Comparison of ENCODE assay signal across 20 cellular contexts in the genomic region with DNA sequence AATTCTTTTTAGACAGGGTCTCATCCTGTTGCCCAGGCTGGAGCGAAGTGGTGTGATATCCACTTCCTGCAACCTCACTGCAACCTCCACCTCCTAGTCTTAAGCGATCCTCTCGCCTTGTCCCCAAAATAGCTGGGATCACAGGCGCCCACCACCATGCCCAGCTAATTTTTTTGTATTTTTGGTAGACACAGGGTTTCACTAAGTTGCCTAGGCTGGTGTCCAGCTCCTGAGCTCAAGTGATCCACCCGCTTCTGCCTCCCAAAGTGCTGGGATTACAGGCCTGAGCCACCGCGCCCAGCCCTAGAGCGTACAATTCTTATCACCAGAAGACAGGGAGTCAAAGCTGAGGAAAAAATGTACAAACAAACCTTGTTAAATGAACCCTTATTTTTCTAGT. TPM values are rescaled to one million over a fixed set of nuclear protein-coding genes. Genes with fewer than 3 reads are reported as not detected.
DNase-seq lines count a peak whose midpoint lies in the region; ATAC-seq lines count a peak whose summit lies in the region.
"Had no signal": no experiment of that assay in that cellular context is flagged by ENCODE, and none has a peak within 500 bp of the region (broad histone marks: within the 10 kb centered on the region; RNA-seq: fewer than 3 reads in every experiment).

No MANE protein-coding gene starts in this region.

- in situ Hi-C loops in KBM-7 (cut with MboI; ENCODE audit: low pct_unique_long_range_greater_than_20kb, low sequenced_read_pairs) = no loop called here

- H3K4me1 Mint-ChIP-seq in activated CD4-positive, alpha-beta T cell treated with anti-CD3 and anti-CD28 coated beads for 36 hours = peaks cover 24% of the 10 kb centered on the region
- peaks cover 58% of the 10 kb centered on the region for H3K4me1 Mint-ChIP-seq in dendritic cell treated with granulocyte-macrophage colony-stimulating factor and Interleukin-4, amounts not matched to agents 40 ng/mL and 50 ng/mL, for 4 days (ENCODE audit: low read depth)
- peaks cover 37 to 66% of the 10 kb centered on the region in 2 donors for H3K4me1 Mint-ChIP-seq in stimulated activated naive B cell treated with anti-CD40 and anti-IgM and Interleukin-4, amounts not matched to agents 10 μg/mL and 1 μg/mL and 100 μg/mL, for 72 hours

- no peaks in the 10 kb centered on the region for H3K9me3 Mint-ChIP-seq in activated CD4-positive, alpha-beta T cell treated with anti-CD3 and anti-CD28 coated beads for 36 hours (ENCODE audit: low read depth)
- no peaks in the 10 kb centered on the region for H3K9me3 Mint-ChIP-seq in dendritic cell treated with granulocyte-macrophage colony-stimulating factor and Interleukin-4, amounts not matched to agents 40 ng/mL and 50 ng/mL, for 4 days
- peaks cover 2 to 3% of the 10 kb centered on the region in 2 donors for H3K9me3 Mint-ChIP-seq in stimulated activated naive B cell treated with anti-CD40 and anti-IgM and Interleukin-4, amounts not matched to agents 10 μg/mL and 1 μg/mL and 100 μg/mL, for 72 hours
- H3K9me3 Mint-ChIP-seq: CD4-positive, alpha-beta T cell had no signal

- POLR2A ChIA-PET in activated CD4-positive, alpha-beta T cell treated with anti-CD3 and anti-CD28 coated beads for 36 hours (lab: Charles Lee) = no interaction called here

- no peak for DNase-seq in activated CD4-positive, alpha-beta T cell treated with anti-CD3 and anti-CD28 coated beads for 36 hours
- no peak for DNase-seq in activated CD4-positive, alpha-beta T cell treated with anti-CD3 and anti-CD28 coated beads, Interleukin-2, amount 50 U/mL, for 48 hours
- DNase-seq in OCI-M2 (lab: John Stamatoyannopoulos, UW; ENCODE audit: unreplicated experiment) = peak; percentile 90
- DNase-seq in stimulated activated naive B cell treated with anti-CD40 and anti-IgM and Interleukin-4, amounts not matched to agents 10 μg/mL and 1 μg/mL and 100 μg/mL, for 72 hours = no peak
- no peak for DNase-seq in KBM-7
- DNase-seq in DMS53 treated with DMSO at 0.1 percent for 48 hours (lab: John Stamatoyannopoulos, UW; ENCODE audit: unreplicated experiment) = no peak
- DNase-seq: 8988T; BE2C; CD4-positive, alpha-beta T cell; DMS153; EL; NCI-H1417 treated with DMSO at 0.1 percent for 48 hours; NCI-H187 treated with DMSO at 0.1 percent for 48 hours; NCI-H226; NCI-H526; SIG-M5 had no signal

- peak overlapping the region; percentile 38 for H3K27ac Mint-ChIP-seq in activated CD4-positive, alpha-beta T cell treated with anti-CD3 and anti-CD28 coated beads for 36 hours
- H3K27ac Mint-ChIP-seq in dendritic cell treated with granulocyte-macrophage colony-stimulating factor and Interleukin-4, amounts not matched to agents 40 ng/mL and 50 ng/mL, for 4 days = peak overlapping the region; percentile 67
- H3K27ac Mint-ChIP-seq in stimulated activated naive B cell treated with anti-CD40 and anti-IgM and Interleukin-4, amounts not matched to agents 10 μg/mL and 1 μg/mL and 100 μg/mL, for 72 hours = peak overlapping the region; percentile 91
- H3K27ac Mint-ChIP-seq: CD4-positive, alpha-beta T cell had no signal

- intact Hi-C loops in activated CD4-positive, alpha-beta T cell treated with anti-CD3 and anti-CD28 coated beads for 36 hours (cut with DNase I, micrococcal nuclease) = no loop called here
- intact Hi-C loops in dendritic cell treated with granulocyte-macrophage colony-stimulating factor and Interleukin-4, amounts not matched to agents 40 ng/mL and 50 ng/mL, for 4 days (cut with micrococcal nuclease) = no loop called here

- no peak overlapping the region for H3K4me3 Mint-ChIP-seq in activated CD4-positive, alpha-beta T cell treated with anti-CD3 and anti-CD28 coated beads for 36 hours
- no peak overlapping the region for H3K4me3 Mint-ChIP-seq in dendritic cell treated with granulocyte-macrophage colony-stimulating factor and Interleukin-4, amounts not matched to agents 40 ng/mL and 50 ng/mL, for 4 days
- no peak overlapping the region for H3K4me3 Mint-ChIP-seq in stimulated activated naive B cell treated with anti-CD40 and anti-IgM and Interleukin-4, amounts not matched to agents 10 μg/mL and 1 μg/mL and 100 μg/mL, for 72 hours
- H3K4me3 Mint-ChIP-seq: CD4-positive, alpha-beta T cell had no signal

- CTCF ChIA-PET in activated CD4-positive, alpha-beta T cell treated with anti-CD3 and anti-CD28 coated beads for 36 hours (lab: Charles Lee) = interaction anchor here (1.0 to 1.2 kb wide), 2 partner anchors 16 to 28 kb away, joined by 3 to 4 read pairs; no protein-coding TSS in a partner anchor

- H3K27me3 Mint-ChIP-seq in activated CD4-positive, alpha-beta T cell treated with anti-CD3 and anti-CD28 coated beads for 36 hours = no peaks in the 10 kb centered on the region
- H3K27me3 Mint-ChIP-seq in dendritic cell treated with granulocyte-macrophage colony-stimulating factor and Interleukin-4, amounts not matched to agents 40 ng/mL and 50 ng/mL, for 4 days = no peaks in the 10 kb centered on the region
- no peaks in the 10 kb centered on the region for H3K27me3 Mint-ChIP-seq in stimulated activated naive B cell treated with anti-CD40 and anti-IgM and Interleukin-4, amounts not matched to agents 10 μg/mL and 1 μg/mL and 100 μg/mL, for 72 hours
- H3K27me3 Mint-ChIP-seq: CD4-positive, alpha-beta T cell had no signal

- peaks cover 7% of the 10 kb centered on the region for H3K36me3 Mint-ChIP-seq in activated CD4-positive, alpha-beta T cell treated with anti-CD3 and anti-CD28 coated beads for 36 hours (ENCODE audit: low read depth)
- H3K36me3 Mint-ChIP-seq in dendritic cell treated with granulocyte-macrophage colony-stimulating factor and Interleukin-4, amounts not matched to agents 40 ng/mL and 50 ng/mL, for 4 days (ENCODE audit: low read depth) = peaks cover 14% of the 10 kb centered on the region
- peaks cover 10 to 33% of the 10 kb centered on the region in 2 donors for H3K36me3 Mint-ChIP-seq in stimulated activated naive B cell treated with anti-CD40 and anti-IgM and Interleukin-4, amounts not matched to agents 10 μg/mL and 1 μg/mL and 100 μg/mL, for 72 hours

- ATAC-seq in activated CD4-positive, alpha-beta T cell treated with anti-CD3 and anti-CD28 coated beads for 36 hours = no peak
- ATAC-seq in stimulated activated naive B cell treated with anti-CD40 and anti-IgM and Interleukin-4, amounts not matched to agents 10 μg/mL and 1 μg/mL and 100 μg/mL, for 72 hours (replicated peaks) = no peak
- no peak for ATAC-seq in HG03097 (IDR thresholded peaks at IDR 0.05; ENCODE audit: low FRiP score, unreplicated experiment)
- ATAC-seq: GM12878, SK-N-SH treated with all-trans-retinoic acid at 6 μM for 48 hours had no signal

RNA-seq across cellular contexts. Expression of gene ELOF1, which starts 4.5 kb away (rescaled TPM):
- total RNA-seq in activated CD4-positive, alpha-beta T cell treated with anti-CD3 and anti-CD28 coated beads for 36 hours = 10 to 100 TPM; 48.0 to 53.7 TPM

RNA-seq across cellular contexts. Expression of gene ACP5, which starts 13.9 kb away (rescaled TPM):
- total RNA-seq in activated CD4-positive, alpha-beta T cell treated with anti-CD3 and anti-CD28 coated beads for 36 hours = 10 to 100 TPM; 10.3 to 12.4 TPM

RNA-seq across cellular contexts. Expression of gene CNN1, which starts 24.9 kb away (rescaled TPM):
- total RNA-seq in activated CD4-positive, alpha-beta T cell treated with anti-CD3 and anti-CD28 coated beads for 36 hours = not detected
- total RNA-seq: CD4-positive, alpha-beta T cell had no signal

RNA-seq across cellular contexts. Expression of gene ZNF627, which starts 33.8 kb away (rescaled TPM):
- 1 to 10 TPM; 6.4 to 6.7 TPM for total RNA-seq in activated CD4-positive, alpha-beta T cell treated with anti-CD3 and anti-CD28 coated beads for 36 hours

RNA-seq across cellular contexts. Expression of gene ECSIT, which starts 34.6 kb away (rescaled TPM):
- total RNA-seq in activated CD4-positive, alpha-beta T cell treated with anti-CD3 and anti-CD28 coated beads for 36 hours = 10 to 100 TPM; 37.2 to 44.6 TPM

Comparison
In these comparisons a context has a peak if more than half of its experiments do, and no peak if none do; other contexts are left out.
1. H3K27ac Mint-ChIP-seq: peak in every context shown above with its lines; median percentile 91 in stimulated activated naive B cell treated with anti-CD40 and anti-IgM and Interleukin-4, amounts not matched to agents 10 μg/mL and 1 μg/mL and 100 μg/mL, for 72 hours; 67 in dendritic cell treated with granulocyte-macrophage colony-stimulating factor and Interleukin-4, amounts not matched to agents 40 ng/mL and 50 ng/mL, for 4 days; 38 in activated CD4-positive, alpha-beta T cell treated with anti-CD3 and anti-CD28 coated beads for 36 hours.